In genomic region chr12:50400104-50400637, GRCh38 we compare ENCODE assay signal across 8 cellular contexts. TPM values are rescaled to one million over a fixed set of nuclear protein-coding genes. Genes with fewer than 3 reads are reported as not detected.
DNase-seq lines count a peak whose midpoint lies in the region; ATAC-seq and TF ChIP-seq lines count a peak whose summit lies in the region.

No MANE protein-coding gene starts in this region.

- peaks cover 25% of the 10 kb centered on the region for H3K36me3 Mint-ChIP-seq in activated CD4-positive, alpha-beta T cell treated with anti-CD3 and anti-CD28 coated beads, Interleukin-2, amount 10 ng/mL, durations not matched to agents 24 days and 14 days (ENCODE audit: low read depth)
- H3K36me3 Mint-ChIP-seq in nephron (ENCODE audit: low read depth), result no peaks in the 10 kb centered on the region

- peaks cover 6% of the 10 kb centered on the region for H3K27me3 Mint-ChIP-seq in activated CD4-positive, alpha-beta T cell treated with anti-CD3 and anti-CD28 coated beads, Interleukin-2, amount 10 ng/mL, durations not matched to agents 24 days and 14 days
- H3K27me3 Mint-ChIP-seq in nephron (ENCODE audit: low read depth), result peaks cover 4% of the 10 kb centered on the region

- H3K9me3 Mint-ChIP-seq in activated CD4-positive, alpha-beta T cell treated with anti-CD3 and anti-CD28 coated beads, Interleukin-2, amount 10 ng/mL, durations not matched to agents 24 days and 14 days, result no peaks in the 10 kb centered on the region
- H3K9me3 Mint-ChIP-seq in nephron, result no peaks in the 10 kb centered on the region

- peak overlapping the region; percentile 84 for H3K4me3 ChIP-seq in coronary artery

- DNase-seq in activated CD4-positive, alpha-beta T cell treated with anti-CD3 and anti-CD28 coated beads, Interleukin-2, amount 10 ng/mL, durations not matched to agents 24 days and 14 days, result no peak
- no peak for DNase-seq in activated CD4-positive, alpha-beta T cell treated with anti-CD3 and anti-CD28 coated beads, Interleukin-2, amount 50 U/mL, for 4 hours
- peak; percentile 88 for DNase-seq in NCI-H69 (lab: John Stamatoyannopoulos, UW)
- no peak for DNase-seq in coronary artery (ENCODE audit: low spot score)
- DNase-seq in activated effector memory CD4-positive, alpha-beta T cell treated with anti-CD3 and anti-CD28 coated beads, Interleukin-2, amount 50 U/mL, for 16 hours, result no peak

- H3K4me1 Mint-ChIP-seq in activated CD4-positive, alpha-beta T cell treated with anti-CD3 and anti-CD28 coated beads, Interleukin-2, amount 10 ng/mL, durations not matched to agents 24 days and 14 days, result peaks cover 12% of the 10 kb centered on the region
- H3K4me1 Mint-ChIP-seq in nephron, result peaks cover 23% of the 10 kb centered on the region

- intact Hi-C loops in activated CD4-positive, alpha-beta T cell treated with anti-CD3 and anti-CD28 coated beads, Interleukin-2, amount 10 ng/mL, durations not matched to agents 24 days and 14 days (cut with micrococcal nuclease), result loop anchor here (1.0 to 10.0 kb wide), 5 partner anchors 117 to 647 kb away; partner anchors contain the start of genes CERS5, LETMD1, LIMA1 and SLC11A2

- peak overlapping the region; percentile 97 for H3K27ac Mint-ChIP-seq in activated CD4-positive, alpha-beta T cell treated with anti-CD3 and anti-CD28 coated beads, Interleukin-2, amount 10 ng/mL, durations not matched to agents 24 days and 14 days
- H3K27ac Mint-ChIP-seq in nephron, result peak overlapping the region; percentile 99

- peak overlapping the region; percentile 87 to 89 for H3K27ac ChIP-seq in coronary artery

- ATAC-seq in GM19035 (IDR thresholded peaks at IDR 0.05; ENCODE audit: unreplicated experiment) (no peak), HG03442 (IDR thresholded peaks at IDR 0.05; ENCODE audit: unreplicated experiment) (no peak)

- peak overlapping the region; percentile 99 for H3K4me3 Mint-ChIP-seq in activated CD4-positive, alpha-beta T cell treated with anti-CD3 and anti-CD28 coated beads, Interleukin-2, amount 10 ng/mL, durations not matched to agents 24 days and 14 days
- peak overlapping the region; percentile 98 to 100 (median 99) for H3K4me3 Mint-ChIP-seq in nephron

- no peak for TF ChIP-seq CTCF in coronary artery (IDR thresholded peaks at IDR 0.05)
- no peak for TF ChIP-seq CTCF in nephron (IDR thresholded peaks at IDR 0.05; ENCODE audit: unreplicated experiment in 3 of 3)

RNA-seq across cellular contexts. Expression of gene LARP4, which starts 0.5 kb away (rescaled TPM):
- 117 and 130 TPM in 2 replicates for total RNA-seq in activated CD4-positive, alpha-beta T cell treated with anti-CD3 and anti-CD28 coated beads, Interleukin-2, amount 10 ng/mL, durations not matched to agents 24 days and 14 days

RNA-seq across cellular contexts. Expression of gene FAM186A, which starts 3.8 kb away (rescaled TPM):
- total RNA-seq in activated CD4-positive, alpha-beta T cell treated with anti-CD3 and anti-CD28 coated beads, Interleukin-2, amount 10 ng/mL, durations not matched to agents 24 days and 14 days, result not detected in 2 replicates
